25 cellular contexts compared by ENCODE assay signal in genomic region chr7:104908636-104909035, GRCh38.
"Had no signal": no experiment of that assay in that cellular context is flagged by ENCODE, and none has a peak within 500 bp of the region (broad histone marks: within the 10 kb centered on the region; RNA-seq: fewer than 3 reads in every experiment).

No MANE protein-coding gene starts in this region.

- H3K27me3 ChIP-seq: ascending aorta, body of pancreas had no signal

- H3K9me3 ChIP-seq: ascending aorta, body of pancreas had no signal

- H3K27ac ChIP-seq: ascending aorta, body of pancreas, VCaP had no signal

- FAIRE-seq: bronchial epithelial cell had no signal

- ATAC-seq: activated naive CD4-positive, alpha-beta T cell treated with anti-CD3 and anti-CD28 coated beads, Interleukin-2, amount 50 U/mL, for 72 hours; activated naive CD8-positive, alpha-beta T cell treated with anti-CD3 and anti-CD28 coated beads, Interleukin-2, amount 50 U/mL, for 24 hours; activated T-cell treated with anti-CD3 and anti-CD28 coated beads, Interleukin-2, amount 50 U/mL, for 4 hours; body of pancreas had no signal

- H3K4me1 ChIP-seq: ascending aorta, body of pancreas had no signal

- H3K4me3 ChIP-seq: ascending aorta, body of pancreas had no signal

- H3K36me3 ChIP-seq: ascending aorta had no signal

- DNase-seq: activated CD4-positive, alpha-beta memory T cell treated with anti-CD3 and anti-CD28 coated beads for 36 hours; activated CD4-positive, alpha-beta T cell treated with anti-CD3 and anti-CD28 coated beads, Interleukin-2, amount 10 ng/mL, durations not matched to agents 7 days and 5 days; activated CD4-positive, CD25-positive, alpha-beta regulatory T cell; activated CD8-positive, alpha-beta memory T cell treated with anti-CD3 and anti-CD28 coated beads for 24 hours; activated effector memory CD4-positive, alpha-beta T cell treated with anti-CD3 and anti-CD28 coated beads, Interleukin-2, amount 50 U/mL, for 16 hours; activated naive CD4-positive, alpha-beta T cell treated with Interleukin-2 at 50 U/mL for 16 hours; activated naive CD8-positive, alpha-beta T cell treated with anti-CD3 and anti-CD28 coated beads, Interleukin-2, amount 50 U/mL, for 24 hours; activated T-cell treated with anti-CD3 and anti-CD28 coated beads, Interleukin-2, amount 50 U/mL, for 4 hours; amniotic stem cell; body of pancreas; central memory CD4-positive, alpha-beta T cell; MM.1S; NCI-H1105; NCI-H1436 treated with DMSO at 0.1 percent for 48 hours; NCI-H187; NCI-H2081 treated with DMSO at 0.1 percent for 48 hours; NCI-H2227 treated with DMSO at 0.1 percent for 48 hours; NCI-H446 treated with DMSO at 0.1 percent for 48 hours; NCI-H524 treated with DMSO at 0.1 percent for 48 hours; NCI-H82; SIG-M5 had no signal
